29 cellular contexts compared by ENCODE assay signal in the genomic region with DNA sequence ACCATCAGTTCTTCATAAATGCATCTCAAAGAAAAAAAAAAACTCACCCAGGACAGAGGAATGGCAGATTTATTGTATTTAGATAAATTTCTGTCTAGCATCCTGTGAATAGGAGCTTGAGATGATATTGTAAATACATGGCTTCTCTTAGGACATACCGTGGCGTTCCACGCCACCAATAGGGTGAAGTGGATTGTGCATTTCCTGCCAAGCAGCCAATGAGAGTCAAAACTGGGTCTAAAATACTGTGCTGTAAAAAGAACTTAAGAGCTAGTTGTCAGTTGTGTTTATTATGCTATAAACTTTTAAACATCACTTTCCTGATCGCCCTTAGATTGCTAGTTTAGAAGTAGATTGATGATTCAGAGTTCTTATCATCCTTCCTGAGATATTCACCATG. TPM values are rescaled to one million over a fixed set of nuclear protein-coding genes. Genes with fewer than 3 reads are reported as not detected.
"Had no signal": no experiment of that assay in that cellular context is flagged by ENCODE, and none has a peak within 500 bp of the region (broad histone marks: within the 10 kb centered on the region; RNA-seq: fewer than 3 reads in every experiment).

No MANE protein-coding gene starts in this region.

- H3K4me3 ChIP-seq: esophagus squamous epithelium, gastroesophageal sphincter had no signal

- H3K4me1 ChIP-seq: esophagus squamous epithelium, gastroesophageal sphincter had no signal

- H3K27ac ChIP-seq: brain microvascular endothelial cell, esophagus squamous epithelium, gastroesophageal sphincter had no signal

- H3K36me3 ChIP-seq: brain microvascular endothelial cell, esophagus squamous epithelium, gastroesophageal sphincter had no signal

- H3K27me3 ChIP-seq: brain microvascular endothelial cell had no signal

- DNase-seq: activated CD4-positive, alpha-beta memory T cell treated with anti-CD3 and anti-CD28 coated beads, Interleukin-2, amount 10 ng/mL, durations not matched to agents 7 days and 5 days; activated CD4-positive, alpha-beta T cell treated with anti-CD3 and anti-CD28 coated beads for 36 hours; activated CD4-positive, alpha-beta T cell treated with anti-CD3 and anti-CD28 coated beads, Interleukin-2, amount 10 ng/mL, durations not matched to agents 24 days and 14 days; activated CD4-positive, alpha-beta T cell treated with anti-CD3 and anti-CD28 coated beads, Interleukin-2, amount 50 U/mL, for 4 hours; activated CD4-positive, CD25-positive, alpha-beta regulatory T cell; activated CD4-positive, CD25-positive, alpha-beta regulatory T cell treated with anti-CD3 and anti-CD28 coated beads, Interleukin-2, amount 50 U/mL, for 72 hours; activated CD8-positive, alpha-beta memory T cell treated with anti-CD3 and anti-CD28 coated beads, Interleukin-2, amount 50 U/mL, for 48 hours; activated effector memory CD4-positive, alpha-beta T cell treated with Interleukin-2 at 50 U/mL for 16 hours; activated gamma-delta T cell treated with Interleukin-2 at 50 U/mL for 16 hours; activated naive CD4-positive, alpha-beta T cell treated with anti-CD3 and anti-CD28 coated beads, Interleukin-2, amount 50 U/mL, for 16 hours; activated naive CD4-positive, alpha-beta T cell treated with Interleukin-2 at 50 U/mL for 16 hours; activated T-cell treated with anti-CD3 and anti-CD28 coated beads for 4 hours; activated T-cell treated with anti-CD3 and anti-CD28 coated beads, Interleukin-2, amount 50 U/mL, for 4 hours; amniotic stem cell; anterior cingulate cortex; brain microvascular endothelial cell; cortex of kidney; dermis blood vessel endothelial cell; effector CD4-positive, alpha-beta T cell; effector memory CD8-positive, alpha-beta T cell; erythroblast; esophagus squamous epithelium; foreskin melanocyte; T-helper 2 cell had no signal

- ATAC-seq: activated CD4-positive, alpha-beta T cell treated with anti-CD3 and anti-CD28 coated beads for 36 hours; activated T-cell treated with anti-CD3 and anti-CD28 coated beads, Interleukin-2, amount 50 U/mL, for 4 hours; activated T-helper 17 cell treated with anti-CD3 and anti-CD28 coated beads, Interleukin-2, amount 50 U/mL, for 72 hours; effector memory CD8-positive, alpha-beta T cell; gastroesophageal sphincter had no signal

- FAIRE-seq: astrocyte, bronchial epithelial cell had no signal

RNA-seq across cellular contexts. Expression of a gene that starts 20.9 kb away (rescaled TPM):
- total RNA-seq: activated CD4-positive, alpha-beta memory T cell treated with anti-CD3 and anti-CD28 coated beads, Interleukin-2, amount 10 ng/mL, durations not matched to agents 7 days and 5 days; T-helper 1 cell treated with Interleukin-12 subunit alpha and Interleukin-12 subunit beta and Interleukin-4 antibody, amounts not matched to agents 30 ng/mL and 1 ng/mL, for 36 hours had no signal
